10 cellular contexts compared by ENCODE assay signal in genomic region chr19:1093330-1093729, GRCh38. TPM values are rescaled to one million over a fixed set of nuclear protein-coding genes. Genes with fewer than 3 reads are reported as not detected.
A peak's percentile ranks its signal among the peaks of the same experiment; 100 is the strongest.
DNase-seq lines count a peak whose midpoint lies in the region; ATAC-seq, FAIRE-seq and TF ChIP-seq lines count a peak whose summit lies in the region.
"Had no signal": no experiment of that assay in that cellular context is flagged by ENCODE, and none has a peak within 500 bp of the region (broad histone marks: within the 10 kb centered on the region; RNA-seq: fewer than 3 reads in every experiment).

No MANE protein-coding gene starts in this region.

- no peaks in the 10 kb centered on the region for H3K9me2 ChIP-seq in SK-N-SH
- no peaks in the 10 kb centered on the region for H3K9me2 ChIP-seq in MM.1S (replicated peaks; ENCODE audit: insufficient read depth, low read length)

- no peak for ATAC-seq in SK-N-SH treated with all-trans-retinoic acid at 6 μM for 48 hours
- no peak for ATAC-seq in central memory CD8-positive, alpha-beta T cell (replicated peaks; ENCODE audit: extremely low read depth, poor library complexity, severe bottlenecking)
- no peak for ATAC-seq in GM18502 (IDR thresholded peaks at IDR 0.05; ENCODE audit: poor library complexity, unreplicated experiment)

- 0 out of 2 replicates have a peak overlapping the region, but pooled peaks have one; percentile 93 for H3K4me2 ChIP-seq in SK-N-SH
- peak overlapping the region; percentile 63; the same call in 1 of the 2 replicates for H3K4me2 ChIP-seq in MM.1S (ENCODE audit: low read depth, low read length)

- no peak overlapping the region for H3K27ac ChIP-seq in SK-N-SH (ENCODE audit: low read depth in 2 of 2, low read length in 1 of 2)
- no peak overlapping the region for H3K27ac ChIP-seq in MM.1S (ENCODE audit: low read length)
- H3K27ac ChIP-seq: thoracic aorta had no signal

- FAIRE-seq in frontal cortex (lab: Jason Lieb, UNC), result no peak

- no peak for TF ChIP-seq CTCF in SK-N-SH (IDR thresholded peaks at IDR 0.05)
- TF ChIP-seq CTCF in MM.1S (IDR thresholded peaks at IDR 0.05; ENCODE audit: low read length), result no peak
- no peak for TF ChIP-seq CTCF in osteocyte (IDR thresholded peaks at IDR 0.05)

- H3K4me3 Mint-ChIP-seq in central memory CD8-positive, alpha-beta T cell, result peak overlapping the region; percentile 95
- H3K4me3 Mint-ChIP-seq in osteocyte (ENCODE audit: unreplicated experiment), result peak overlapping the region; percentile 88

- H3K36me3 ChIP-seq in SK-N-SH (replicated peaks in 1 of 2; ENCODE audit: control insufficient read depth in 1 of 2, insufficient read depth in 2 of 2, low read length in 1 of 2) (peaks cover 0 to 16% of the 10 kb centered on the region in 2 experiments), MM.1S (replicated peaks; ENCODE audit: insufficient read depth, low read length) (peaks cover 5% of the 10 kb centered on the region; the same call in 1 of the 2 replicates)

- TF ChIP-seq EP300 in SK-N-SH (IDR thresholded peaks at IDR 0.05; ENCODE audit: borderline replicate concordance in 1 of 2, low read depth in 1 of 2, low read length in 1 of 2), result no peak

- peaks cover 10% of the 10 kb centered on the region for H3F3A ChIP-seq in SK-N-SH (replicated peaks; ENCODE audit: insufficient read depth)
- 0 out of 2 replicates have a peak, but pooled peaks cover 11% of the 10 kb centered on the region for H3F3A ChIP-seq in MM.1S (ENCODE audit: insufficient read depth, low read length)

- H3K27ac Mint-ChIP-seq in central memory CD8-positive, alpha-beta T cell (ENCODE audit: low read depth), result peak overlapping the region; percentile 74
- H3K27ac Mint-ChIP-seq in osteocyte (ENCODE audit: unreplicated experiment), result no peak overlapping the region

- peaks cover 19% of the 10 kb centered on the region for H4K20me1 ChIP-seq in SK-N-SH (ENCODE audit: insufficient read depth)
- H4K20me1 ChIP-seq in MM.1S (ENCODE audit: insufficient read depth, low read length), result peaks cover 7% of the 10 kb centered on the region; the same call in 1 of the 2 replicates

- CTCF ChIA-PET in SK-N-SH (lab: Yijun Ruan, JAX), result interaction anchor here (1.0 to 1.4 kb wide), 2 partner anchors 10 to 20 kb away, joined by 3 to 4 read pairs; no protein-coding TSS in a partner anchor

- TF ChIP-seq RAD21 in SK-N-SH (IDR thresholded peaks at IDR 0.05; ENCODE audit: low read length), result no peak

- H3K4me1 Mint-ChIP-seq in central memory CD8-positive, alpha-beta T cell, result peaks cover 33% of the 10 kb centered on the region
- H3K4me1 Mint-ChIP-seq in osteocyte (ENCODE audit: unreplicated experiment), result peaks cover 21% of the 10 kb centered on the region

- H3K27me3 Mint-ChIP-seq in central memory CD8-positive, alpha-beta T cell, result no peaks in the 10 kb centered on the region
- no peaks in the 10 kb centered on the region for H3K27me3 Mint-ChIP-seq in osteocyte (ENCODE audit: unreplicated experiment)

- H3K4me3 ChIP-seq in SK-N-SH (ENCODE audit: low read depth in 2 of 2, low read length in 1 of 2), result no peak overlapping the region
- H3K4me3 ChIP-seq in MM.1S (ENCODE audit: low read length), result no peak overlapping the region

- H3K27me3 ChIP-seq in SK-N-SH (ENCODE audit: insufficient read depth), result no peaks in the 10 kb centered on the region
- no peaks in the 10 kb centered on the region for H3K27me3 ChIP-seq in MM.1S (replicated peaks; ENCODE audit: insufficient read depth, low read length)

- H3K9me3 ChIP-seq in SK-N-SH, result no peaks in the 10 kb centered on the region
- H3K9me3 ChIP-seq in MM.1S (replicated peaks; ENCODE audit: insufficient read depth, low read length), result no peaks in the 10 kb centered on the region
- H3K9me3 ChIP-seq: thoracic aorta had no signal

- no peaks in the 10 kb centered on the region for H3K9me3 Mint-ChIP-seq in central memory CD8-positive, alpha-beta T cell
- H3K9me3 Mint-ChIP-seq in osteocyte (ENCODE audit: unreplicated experiment), result no peaks in the 10 kb centered on the region

- no peak overlapping the region for H3K9ac ChIP-seq in SK-N-SH
- H3K9ac ChIP-seq in MM.1S (ENCODE audit: low read length), result no peak overlapping the region

- POLR2A ChIA-PET in SK-N-SH (lab: Yijun Ruan, JAX), result no interaction called here

- H2AFZ ChIP-seq in SK-N-SH (ENCODE audit: low read depth) (no peak overlapping the region), MM.1S (ENCODE audit: low read length) (no peak overlapping the region)

- WGBS in SK-N-SH (ENCODE audit: low lambda C conversion rate), result 96% methylated on average over 14 of the region's 15 CpGs

- H3K4me1 ChIP-seq in SK-N-SH (ENCODE audit: control insufficient read depth in 1 of 2, insufficient read depth in 2 of 2, low read depth in 1 of 2, low read length in 1 of 2) (peaks cover 9 to 14% of the 10 kb centered on the region in 2 experiments; a peak in 2 of 4 replicates), MM.1S (ENCODE audit: low read length) (peaks cover 13% of the 10 kb centered on the region)

- peaks cover 50% of the 10 kb centered on the region for H3K36me3 Mint-ChIP-seq in central memory CD8-positive, alpha-beta T cell (ENCODE audit: insufficient read depth)
- H3K36me3 Mint-ChIP-seq in osteocyte (ENCODE audit: unreplicated experiment), result no peaks in the 10 kb centered on the region

- H3K79me2 ChIP-seq in SK-N-SH (ENCODE audit: insufficient read depth), result peaks cover 26% of the 10 kb centered on the region
- H3K79me2 ChIP-seq in MM.1S (ENCODE audit: low read length), result peaks cover 38% of the 10 kb centered on the region

- DNase-seq in SK-N-SH, result no peak
- no peak for DNase-seq in MM.1S
- DNase-seq in central memory CD8-positive, alpha-beta T cell (ENCODE audit: low spot score in 2 of 2), result no peak
- DNase-seq in osteocyte (ENCODE audit: extremely low spot score, unreplicated experiment), result no peak
- DNase-seq in NCI-H69 (lab: John Stamatoyannopoulos, UW), result no peak
- DNase-seq in frontal cortex (ENCODE audit: low spot score in 2 of 2), result no peak
- DNase-seq: NCI-H2029 treated with DMSO at 0.1 percent for 48 hours had no signal

TF ChIP-seq in SK-N-SH, 30 proteins besides CTCF, POLR2A, EP300 and RAD21 (continues in another document):
- TF ChIP-seq ZBTB33 (IDR thresholded peaks at IDR 0.05; ENCODE audit: borderline replicate concordance, low read depth), result no peak
- TF ChIP-seq MXI1 (IDR thresholded peaks at IDR 0.05; ENCODE audit: low read depth, low read length), result no peak

TF ChIP-seq in SK-N-SH treated with all-trans-retinoic acid at 6 μM for 48 hours, 23 proteins besides CTCF, POLR2A, EP300 and RAD21:
- no peak for TF ChIP-seq SNAI2 (CRISPR knock-in tag; IDR thresholded peaks at IDR 0.05)
- no peak for TF ChIP-seq OSR1 (CRISPR knock-in tag; IDR thresholded peaks at IDR 0.05)
- no peak for TF ChIP-seq RARB (CRISPR knock-in tag; IDR thresholded peaks at IDR 0.05)
- TF ChIP-seq ARNTL (CRISPR knock-in tag; IDR thresholded peaks at IDR 0.05; ENCODE audit: borderline replicate concordance, low read depth), result no peak
- TF ChIP-seq ZNF565 (CRISPR knock-in tag; conservative IDR thresholded peaks at IDR 0.05; ENCODE audit: low read depth), result no peak
- TF ChIP-seq PATZ1 (CRISPR knock-in tag; IDR thresholded peaks at IDR 0.05; ENCODE audit: borderline replicate concordance), result no peak
- no peak for TF ChIP-seq ZFP30 (CRISPR knock-in tag; IDR thresholded peaks at IDR 0.05)
- no peak for TF ChIP-seq ISL1 (CRISPR knock-in tag; IDR thresholded peaks at IDR 0.05)

RNA-seq across cellular contexts. Expression of gene POLR2E, which starts 1.8 kb away (rescaled TPM):
- 238 and 283 TPM in 2 replicates for polyA plus RNA-seq in SK-N-SH (2012; rRNA removed)
- 143 and 208 TPM in 2 replicates for polyA plus RNA-seq in SK-N-SH (2012; cell fraction: cytosol; rRNA removed)
- 134 and 138 TPM in 2 replicates for polyA plus RNA-seq in SK-N-SH (2012; cell fraction: nucleus; rRNA removed)
- total RNA-seq in osteocyte, result 156 and 168 TPM in 2 replicates
- 35.5 TPM for total RNA-seq in frontal cortex

RNA-seq across cellular contexts. Expression of gene GPX4, which starts 10.5 kb away (rescaled TPM):
- polyA plus RNA-seq in SK-N-SH (2012; rRNA removed), result 566 and 925 TPM in 2 replicates
- polyA plus RNA-seq in SK-N-SH (2012; cell fraction: cytosol; rRNA removed), result 591 and 700 TPM in 2 replicates
- polyA plus RNA-seq in SK-N-SH (2012; cell fraction: nucleus; rRNA removed), result 511 and 671 TPM in 2 replicates
- 349 and 354 TPM in 2 replicates for total RNA-seq in osteocyte
- 150 TPM for total RNA-seq in frontal cortex

RNA-seq across cellular contexts. Expression of gene ARHGAP45, which starts 26.4 kb away (rescaled TPM):
- 2.8 and 4.2 TPM in 2 replicates for polyA plus RNA-seq in SK-N-SH (2012; rRNA removed)
- 1.7 and 2.5 TPM in 2 replicates for polyA plus RNA-seq in SK-N-SH (2012; cell fraction: cytosol; rRNA removed)
- 5.9 and 9.7 TPM in 2 replicates for polyA plus RNA-seq in SK-N-SH (2012; cell fraction: nucleus; rRNA removed)
- total RNA-seq in osteocyte (0.67 and 0.99 TPM in 2 replicates), frontal cortex (1.2 TPM)

RNA-seq across cellular contexts. Expression of gene ABCA7, which starts 53.4 kb away (rescaled TPM):
- polyA plus RNA-seq in SK-N-SH (2012; rRNA removed), result 7.8 and 8.3 TPM in 2 replicates
- polyA plus RNA-seq in SK-N-SH (2012; cell fraction: cytosol; rRNA removed), result 3.1 and 3.9 TPM in 2 replicates
- 53.6 and 91.8 TPM in 2 replicates for polyA plus RNA-seq in SK-N-SH (2012; cell fraction: nucleus; rRNA removed)
- total RNA-seq in osteocyte (16.7 and 17.8 TPM in 2 replicates), frontal cortex (2.0 TPM)
